ENCODE assay signal across 20 cellular contexts in genomic region chr7:142620375-142620774, GRCh38.
"Had no signal": no experiment of that assay in that cellular context is flagged by ENCODE, and none has a peak within 500 bp of the region (broad histone marks: within the 10 kb centered on the region; RNA-seq: fewer than 3 reads in every experiment).

No MANE protein-coding gene starts in this region.

- H3K9me3 ChIP-seq: gastrocnemius medialis, lower lobe of right lung, right atrium auricular region, upper lobe of right lung had no signal

- DNase-seq: activated CD4-positive, alpha-beta T cell treated with anti-CD3 and anti-CD28 coated beads for 1 hour; activated effector memory CD4-positive, alpha-beta T cell treated with anti-CD3 and anti-CD28 coated beads, Interleukin-2, amount 50 U/mL, for 16 hours; activated T-cell treated with anti-CD3 and anti-CD28 coated beads, Interleukin-2, amount 50 U/mL, for 1 hour; aorta; brain microvascular endothelial cell; gastrocnemius medialis; head of caudate nucleus; lower lobe of right lung; nephron progenitor cell; occipital lobe; stimulated activated CD4-positive, alpha-beta T cell treated with anti-CD3 and anti-CD28 coated beads, Interleukin-12 subunit alpha, Interleukin-12 subunit beta, amount 100 ng/mL, for 4 hours; stimulated activated CD4-positive, alpha-beta T cell treated with anti-CD3 and anti-CD28 coated beads, Interleukin-1b, Interleukin-23, amount 100 ng/mL, for 48 hours; stimulated activated CD8-positive, alpha-beta memory T cell treated with anti-CD3 and anti-CD28 coated beads, Interleukin-4, amount 100 ng/mL, for 48 hours; upper lobe of right lung had no signal

- H3K4me3 ChIP-seq: coronary artery, gastrocnemius medialis, lower lobe of right lung, right atrium auricular region, SK-N-MC, upper lobe of right lung had no signal

- H3K27ac Mint-ChIP-seq: nephron progenitor cell, progenitor cell of endocrine pancreas had no signal

- H3K27me3 ChIP-seq: brain microvascular endothelial cell, gastrocnemius medialis, right atrium auricular region had no signal

- H3K4me3 Mint-ChIP-seq: nephron progenitor cell had no signal

- H3K4me1 Mint-ChIP-seq: nephron progenitor cell had no signal

- H3K9me3 Mint-ChIP-seq: nephron progenitor cell had no signal

- H3K36me3 ChIP-seq: brain microvascular endothelial cell, gastrocnemius medialis, lower lobe of right lung, right atrium auricular region, upper lobe of right lung had no signal

- H3K4me1 ChIP-seq: gastrocnemius medialis, lower lobe of right lung, right atrium auricular region, upper lobe of right lung had no signal

- ATAC-seq: esophagus mucosa, gastrocnemius medialis, lower lobe of right lung, upper lobe of right lung had no signal

- H3K27ac ChIP-seq: brain microvascular endothelial cell, coronary artery, gastrocnemius medialis, lower lobe of right lung, right atrium auricular region, SK-N-MC, upper lobe of right lung, VCaP had no signal
